ENCODE assay signal across 8 cellular contexts in genomic region chr2:208025814-208026184, GRCh38. TPM values are rescaled to one million over a fixed set of nuclear protein-coding genes. Genes with fewer than 3 reads are reported as not detected.
DNase-seq lines count a peak whose midpoint lies in the region; ATAC-seq, FAIRE-seq and TF ChIP-seq lines count a peak whose summit lies in the region.

No MANE protein-coding gene starts in this region.

- intact Hi-C loops in PC-3 (cut with micrococcal nuclease), result loop anchor here (2.0 to 5.0 kb wide), 2 partner anchors 53 to 257 kb away; partner anchors contain the start of gene FZD5

- no peaks in the 10 kb centered on the region for H3K9me1 ChIP-seq in keratinocyte (ENCODE audit: control insufficient read depth, extremely low read depth, insufficient read depth, low read length)

- H3F3A ChIP-seq in PC-3 (ENCODE audit: low read length, unreplicated experiment), result no peaks in the 10 kb centered on the region

- H3K4me1 Mint-ChIP-seq in astrocyte (ENCODE audit: low read depth, unreplicated experiment), result no peaks in the 10 kb centered on the region

- in situ Hi-C loops in HAP-1 (cut with MboI; ENCODE audit: low sequenced_read_pairs), result no loop called here

- DNase-seq in DMS79 (lab: John Stamatoyannopoulos, UW), result peak; percentile 40
- no peak for DNase-seq in HAP-1 (ENCODE audit: low spot score in 2 of 2)
- DNase-seq in PC-3, result no peak
- DNase-seq in astrocyte (ENCODE audit: low read depth), result no peak
- no peak for DNase-seq in keratinocyte (ENCODE audit: low read depth, low spot score)
- DNase-seq in stimulated activated CD4-positive, alpha-beta T cell treated with anti-CD3 and anti-CD28 coated beads, TNF-alpha, amount 100 ng/mL, for 48 hours (ENCODE audit: low read depth in 3 of 3), result peak in 2 of 3 donors; percentile 18 to 20
- no peak for DNase-seq in 8988T

- BruUV-seq in PC-3 (replicated peaks; lab: Mats Ljungman, UMichigan), result TSS peak; percentile 65

- H3K9me3 Mint-ChIP-seq in astrocyte (ENCODE audit: unreplicated experiment), result no peaks in the 10 kb centered on the region

- H2AFZ ChIP-seq in PC-3 (ENCODE audit: low read length), result peak overlapping the region; percentile 99
- H2AFZ ChIP-seq in astrocyte (ENCODE audit: low read depth, low read length), result peak overlapping the region; percentile 98
- peak overlapping the region; percentile 90 for H2AFZ ChIP-seq in keratinocyte (ENCODE audit: control insufficient read depth, low read length)

- CTCF ChIA-PET in PC-3 (lab: Charles Lee), result no interaction called here

- peak overlapping the region; percentile 92 for H3K27ac Mint-ChIP-seq in astrocyte (ENCODE audit: unreplicated experiment)

- H3K9ac ChIP-seq in PC-3 (ENCODE audit: low read length), result peak overlapping the region; percentile 79
- H3K9ac ChIP-seq in astrocyte (ENCODE audit: low read length), result peak overlapping the region; percentile 93
- H3K9ac ChIP-seq in keratinocyte (ENCODE audit: control insufficient read depth, extremely low read depth, insufficient read depth, low read length), result peak overlapping the region; percentile 89

- H3K27me3 ChIP-seq in HAP-1 (ENCODE audit: low read depth) (no peaks in the 10 kb centered on the region), PC-3 (ENCODE audit: low read length) (no peaks in the 10 kb centered on the region), astrocyte (ENCODE audit: insufficient read depth, low read length) (no peaks in the 10 kb centered on the region), keratinocyte (ENCODE audit: control insufficient read depth, extremely low read depth, insufficient read depth, low read length) (no peaks in the 10 kb centered on the region)

- H4K20me1 ChIP-seq in PC-3 (ENCODE audit: low read length) (no peaks in the 10 kb centered on the region), astrocyte (ENCODE audit: insufficient read depth, low read length) (no peaks in the 10 kb centered on the region), keratinocyte (ENCODE audit: control insufficient read depth, extremely low read depth, insufficient read depth, low read length) (no peaks in the 10 kb centered on the region)

- H3K27ac ChIP-seq in PC-3 (ENCODE audit: low read length), result no peak overlapping the region
- H3K27ac ChIP-seq in astrocyte (ENCODE audit: low read depth, low read length), result peak overlapping the region; percentile 80
- peak overlapping the region; percentile 82 for H3K27ac ChIP-seq in keratinocyte (ENCODE audit: control insufficient read depth, insufficient read depth, low read length)

- peak overlapping the region; percentile 68 for H3K4me3 ChIP-seq in HAP-1
- peak overlapping the region; percentile 91 for H3K4me3 ChIP-seq in PC-3 (ENCODE audit: low read length)
- peak overlapping the region; percentile 80 for H3K4me3 ChIP-seq in astrocyte (ENCODE audit: insufficient read depth, low read depth, low read length)
- peak overlapping the region; percentile 79 to 100 (median 86) for H3K4me3 ChIP-seq in keratinocyte (ENCODE audit: control insufficient read depth in 2 of 3, extremely low read depth in 1 of 3, insufficient read depth in 2 of 3, low read depth in 1 of 3, low read length in 3 of 3)

- H3K9me3 ChIP-seq in HAP-1 (no peaks in the 10 kb centered on the region), PC-3 (ENCODE audit: low read length) (no peaks in the 10 kb centered on the region), astrocyte (ENCODE audit: insufficient read depth, low read depth, low read length) (no peaks in the 10 kb centered on the region), keratinocyte (ENCODE audit: control insufficient read depth, low read depth, low read length) (no peaks in the 10 kb centered on the region)

- H3K79me2 ChIP-seq in PC-3 (ENCODE audit: low read length) (peaks cover 8% of the 10 kb centered on the region), astrocyte (ENCODE audit: insufficient read depth, low read length) (peaks cover 14% of the 10 kb centered on the region), keratinocyte (ENCODE audit: control insufficient read depth, insufficient read depth, low read length) (peaks cover 10% of the 10 kb centered on the region)

- H3K27me3 Mint-ChIP-seq in astrocyte (ENCODE audit: low read depth, unreplicated experiment), result no peaks in the 10 kb centered on the region

- H3K36me3 ChIP-seq in HAP-1 (replicated peaks), result no peaks in the 10 kb centered on the region
- no peaks in the 10 kb centered on the region for H3K36me3 ChIP-seq in PC-3 (ENCODE audit: low read depth, low read length)
- H3K36me3 ChIP-seq in astrocyte (ENCODE audit: insufficient read depth, low read length), result no peaks in the 10 kb centered on the region
- H3K36me3 ChIP-seq in keratinocyte (ENCODE audit: control insufficient read depth in 2 of 2, extremely low read depth in 1 of 2, insufficient read depth in 2 of 2, low read length in 2 of 2), result no peaks in the 10 kb centered on the region

- FAIRE-seq in astrocyte (lab: Jason Lieb, UNC), result no peak
- no peak for FAIRE-seq in keratinocyte (lab: Jason Lieb, UNC)

- ATAC-seq in PC-3 (no peak), HG03457 (IDR thresholded peaks at IDR 0.05; ENCODE audit: unreplicated experiment) (no peak)

- peak overlapping the region; percentile 97 for H3K4me3 Mint-ChIP-seq in astrocyte (ENCODE audit: unreplicated experiment)

- no peaks in the 10 kb centered on the region for H3K36me3 Mint-ChIP-seq in astrocyte (ENCODE audit: low read depth, unreplicated experiment)

- POLR2A ChIA-PET in PC-3 (lab: Charles Lee; ENCODE audit: unreplicated experiment), result no interaction called here

- dilution Hi-C loops in keratinocyte (cut with MboI; ENCODE audit: extremely low pct_ligation_motif_present, low sequenced_read_pairs), result no loop called here

- TF ChIP-seq CTCF in PC-3 (conservative IDR thresholded peaks at IDR 0.05; ENCODE audit: low read depth, low read length), result no peak
- no peak for TF ChIP-seq CTCF in astrocyte (IDR thresholded peaks at IDR 0.05; ENCODE audit: insufficient read depth, low read depth, low read length)
- no peak for TF ChIP-seq CTCF in keratinocyte (optimal IDR thresholded peaks at IDR 0.05 in 1 of 3, IDR thresholded peaks at IDR 0.05 in 1 of 3, conservative IDR thresholded peaks at IDR 0.05 in 1 of 3; ENCODE audit: extremely low read depth in 1 of 3, insufficient read depth in 2 of 3, low read length in 3 of 3)

- no peaks in the 10 kb centered on the region for H3K9me2 ChIP-seq in PC-3 (replicated peaks; ENCODE audit: low read length)

- peaks cover 3% of the 10 kb centered on the region for H3K4me1 ChIP-seq in HAP-1
- peaks cover 5% of the 10 kb centered on the region for H3K4me1 ChIP-seq in PC-3 (ENCODE audit: insufficient read depth, low read length)
- peaks cover 5% of the 10 kb centered on the region for H3K4me1 ChIP-seq in astrocyte (ENCODE audit: insufficient read depth, low read length)
- peaks cover 8% of the 10 kb centered on the region for H3K4me1 ChIP-seq in keratinocyte (ENCODE audit: control insufficient read depth, extremely low read depth, insufficient read depth, low read length)

- H3K4me2 ChIP-seq in PC-3 (ENCODE audit: low read length) (peak overlapping the region; percentile 96), astrocyte (ENCODE audit: low read length) (peak overlapping the region; percentile 88), keratinocyte (ENCODE audit: control insufficient read depth, extremely low read depth, insufficient read depth, low read depth, low read length) (peak overlapping the region; percentile 92)

RNA-seq across cellular contexts. Expression of gene PLEKHM3, which starts 0.5 kb away (rescaled TPM):
- total RNA-seq in PC-3 (2014; rRNA removed) (5.9 and 7.9 TPM in 2 replicates), astrocyte (7.9 and 9.1 TPM in 2 replicates)
- polyA plus RNA-seq in keratinocyte, result 2.2 to 2.9 TPM (median 2.9 TPM) in 3 replicates
- polyA plus RNA-seq in keratinocyte (2011; ENCODE audit: low read depth), result 2.2 TPM
- 2.1 and 3.5 TPM in 2 replicates for polyA plus RNA-seq in keratinocyte (2011; cell fraction: cytosol; rRNA removed)
- 4.8 and 5.6 TPM in 2 replicates for polyA plus RNA-seq in keratinocyte (2011; cell fraction: nucleus; rRNA removed)
- polyA plus RNA-seq in keratinocyte (2012; ENCODE audit: low replicate concordance), result 2.3 and 4.0 TPM in 2 replicates
- 8.1 to 12.1 TPM (median 11.2 TPM) in 3 replicates for polyA minus RNA-seq in keratinocyte
- polyA minus RNA-seq in keratinocyte (2011; cell fraction: cytosol; rRNA and poly(A)+ RNA removed), result 5.8 TPM
- 7.5 and 16.1 TPM in 2 replicates for polyA minus RNA-seq in keratinocyte (2011; cell fraction: nucleus; rRNA and poly(A)+ RNA removed)

Comparison
In these comparisons a context has a peak if more than half of its experiments do, and no peak if none do; other contexts are left out.
1. DNase-seq: peak in DMS79 (single experiment) and stimulated activated CD4-positive, alpha-beta T cell treated with anti-CD3 and anti-CD28 coated beads, TNF-alpha, amount 100 ng/mL, for 48 hours (2 of 3); none in HAP-1 (0 of 2), PC-3 (single experiment), astrocyte (single experiment), keratinocyte (single experiment) and 8988T (single experiment).
2. Peak in every context shown above with its lines, with median percentiles within 50 percentile points of each other: H3K4me3 ChIP-seq, H2AFZ ChIP-seq, H3K4me2 ChIP-seq and H3K9ac ChIP-seq.